Comparison of ENCODE assay signal across 22 cellular contexts in the genomic region with DNA sequence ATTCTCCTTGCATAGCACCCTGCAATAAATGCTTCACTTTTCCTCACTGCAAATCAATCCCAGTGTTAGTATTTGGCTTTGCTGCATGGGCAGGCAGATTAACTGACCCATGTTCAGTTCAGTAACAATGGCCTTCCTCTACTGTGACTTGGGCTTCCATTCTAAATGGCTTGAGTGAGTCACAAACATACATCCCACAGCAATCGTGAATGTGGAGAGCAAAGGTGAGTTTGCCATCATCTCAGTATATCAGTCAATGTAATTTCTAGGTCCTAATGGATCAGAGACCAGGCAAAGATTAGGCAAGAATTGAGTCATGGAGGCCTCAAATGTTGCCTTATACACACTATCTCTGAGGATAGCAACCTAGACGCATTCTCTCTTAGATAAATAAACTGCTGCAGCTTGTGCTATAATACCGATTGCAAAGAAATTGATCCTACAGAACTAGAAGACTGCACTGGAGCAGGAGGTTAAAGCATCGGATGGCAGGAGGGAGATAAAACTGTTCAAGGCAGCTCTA. TPM values are rescaled to one million over a fixed set of nuclear protein-coding genes. Genes with fewer than 3 reads are reported as not detected.
A peak's percentile ranks its signal among the peaks of the same experiment; 100 is the strongest.
DNase-seq lines count a peak whose midpoint lies in the region; ATAC-seq, FAIRE-seq and TF ChIP-seq lines count a peak whose summit lies in the region.
"Had no signal": no experiment of that assay in that cellular context is flagged by ENCODE, and none has a peak within 500 bp of the region (broad histone marks: within the 10 kb centered on the region; RNA-seq: fewer than 3 reads in every experiment).

No MANE protein-coding gene starts in this region.

- FAIRE-seq in HepG2 (lab: Jason Lieb, UNC): no peak
- FAIRE-seq: G401.6, GM12891, GM19239, HTR-8/SVneo had no signal

- DNase-seq in HepG2 (ENCODE audit: low spot score) (peak; percentile 24), right lobe of liver (no peak), iris pigment epithelial cell (ENCODE audit: low read depth) (peak; percentile 85), 8988T (no peak), dedifferentiated amniotic fluid mesenchymal stem cell (ENCODE audit: extremely low spot score) (no peak), progenitor cell of endocrine pancreas (ENCODE audit: low spot score, unreplicated experiment) (no peak)
- DNase-seq in activated T-helper 2 cell treated with anti-CD3 and anti-CD28 coated beads, Interferon-gamma antibody, Interleukin-2, Interleukin-4, amounts not matched to agents 10 μg/mL and 5 μg/mL and 100 μg/mL, durations not matched to agents 14 hours and 24 hours and 36 hours (ENCODE audit: low spot score): no peak
- DNase-seq in NK-92 treated with Interleukin-12 subunit alpha and Interleukin-12 subunit beta, amount 100 ng/mL, for 24 hours (lab: John Stamatoyannopoulos, UW): no peak
- DNase-seq: ACHN; BE2C; CD4-positive, CD25-positive, alpha-beta regulatory T cell; CD8-positive, alpha-beta memory T cell; COR-L47; DMS 273 treated with DMSO at 0.1 percent for 48 hours; DMS53 had no signal

- no peak for TF ChIP-seq RAD21 in HepG2 (CRISPR knock-in tag; IDR thresholded peaks at IDR 0.05)

- H4K20me1 ChIP-seq in HepG2 (ENCODE audit: insufficient read depth, low read length): no peaks in the 10 kb centered on the region

- peaks cover 49% of the 10 kb centered on the region for H3K9me3 Mint-ChIP-seq in activated T-helper 2 cell treated with anti-CD3 and anti-CD28 coated beads, Interferon-gamma antibody, Interleukin-2, Interleukin-4, amounts not matched to agents 10 μg/mL and 5 μg/mL and 100 μg/mL, durations not matched to agents 14 hours and 24 hours and 36 hours
- peaks cover 6% of the 10 kb centered on the region for H3K9me3 Mint-ChIP-seq in progenitor cell of endocrine pancreas (ENCODE audit: low read depth)

- H3K4me3 Mint-ChIP-seq in activated T-helper 2 cell treated with anti-CD3 and anti-CD28 coated beads, Interferon-gamma antibody, Interleukin-2, Interleukin-4, amounts not matched to agents 10 μg/mL and 5 μg/mL and 100 μg/mL, durations not matched to agents 14 hours and 24 hours and 36 hours (ENCODE audit: low read depth): no peak overlapping the region
- no peak overlapping the region for H3K4me3 Mint-ChIP-seq in progenitor cell of endocrine pancreas (ENCODE audit: low read depth)
- H3K4me3 Mint-ChIP-seq: CD4-positive, CD25-positive, alpha-beta regulatory T cell; CD8-positive, alpha-beta memory T cell had no signal

- no peak overlapping the region for H3K4me3 ChIP-seq in HepG2 (replicated peaks in 1 of 3; ENCODE audit: insufficient read depth in 1 of 3, low read depth in 2 of 3, low read length in 3 of 3)
- no peak overlapping the region for H3K4me3 ChIP-seq in right lobe of liver
- H3K4me3 ChIP-seq: HAP-1 had no signal

- peaks cover 68% of the 10 kb centered on the region for H3K36me3 Mint-ChIP-seq in activated T-helper 2 cell treated with anti-CD3 and anti-CD28 coated beads, Interferon-gamma antibody, Interleukin-2, Interleukin-4, amounts not matched to agents 10 μg/mL and 5 μg/mL and 100 μg/mL, durations not matched to agents 14 hours and 24 hours and 36 hours (ENCODE audit: low read depth)
- no peaks in the 10 kb centered on the region for H3K36me3 Mint-ChIP-seq in progenitor cell of endocrine pancreas (ENCODE audit: insufficient read depth)

- H3K27me3 Mint-ChIP-seq in activated T-helper 2 cell treated with anti-CD3 and anti-CD28 coated beads, Interferon-gamma antibody, Interleukin-2, Interleukin-4, amounts not matched to agents 10 μg/mL and 5 μg/mL and 100 μg/mL, durations not matched to agents 14 hours and 24 hours and 36 hours (ENCODE audit: low read depth): no peaks in the 10 kb centered on the region
- H3K27me3 Mint-ChIP-seq in progenitor cell of endocrine pancreas: no peaks in the 10 kb centered on the region
- H3K27me3 Mint-ChIP-seq: CD4-positive, CD25-positive, alpha-beta regulatory T cell had no signal

- H3K27ac ChIP-seq in HepG2 (ENCODE audit: extremely low read length, insufficient read depth, low read length): no peak overlapping the region
- H3K27ac ChIP-seq in right lobe of liver: no peak overlapping the region

- H3K27me3 ChIP-seq in HepG2 (ENCODE audit: control insufficient read depth in 1 of 2, insufficient read depth in 2 of 2, low read length in 2 of 2) (no peaks in the 10 kb centered on the region), right lobe of liver (no peaks in the 10 kb centered on the region)
- H3K27me3 ChIP-seq: BE2C had no signal

- ATAC-seq in HepG2 (peak; percentile 72), right lobe of liver (no peak)

- H3K9ac ChIP-seq in HepG2 (ENCODE audit: insufficient read depth, low read depth, low read length): no peak overlapping the region

- intact Hi-C loops in HepG2 (cut with micrococcal nuclease; ENCODE audit: unreplicated experiment) (no loop called here), right lobe of liver (cut with DNase I) (no loop called here)
- intact Hi-C loops in activated T-helper 2 cell treated with anti-CD3 and anti-CD28 coated beads, Interferon-gamma antibody, Interleukin-2, Interleukin-4, amounts not matched to agents 10 μg/mL and 5 μg/mL and 100 μg/mL, durations not matched to agents 14 hours and 24 hours and 36 hours (cut with micrococcal nuclease): no loop called here

- CTCF ChIA-PET in HepG2 (lab: Yijun Ruan, JAX; ENCODE audit: low intra/inter-chr PET ratio, low total read pairs): no interaction called here

- no peak overlapping the region for H3K4me2 ChIP-seq in HepG2 (ENCODE audit: low read depth, low read length)

- H2AFZ ChIP-seq in HepG2 (ENCODE audit: low read length): no peak overlapping the region

- H3K4me1 ChIP-seq in HepG2 (ENCODE audit: insufficient read depth, low read length) (peaks cover 21% of the 10 kb centered on the region), right lobe of liver (no peaks in the 10 kb centered on the region)
- H3K4me1 ChIP-seq: BE2C had no signal

- peaks cover 8% of the 10 kb centered on the region; the same call in 1 of the 2 replicates for H3K9me3 ChIP-seq in HepG2 (ENCODE audit: low read length)
- no peaks in the 10 kb centered on the region for H3K9me3 ChIP-seq in right lobe of liver
- H3K9me3 ChIP-seq: BE2C had no signal

- TF ChIP-seq CTCF in HepG2 (CRISPR knock-in tag; IDR thresholded peaks at IDR 0.05) (no peak), right lobe of liver (IDR thresholded peaks at IDR 0.05) (no peak), progenitor cell of endocrine pancreas (IDR thresholded peaks at IDR 0.05; ENCODE audit: unreplicated experiment) (no peak)

- in situ Hi-C loops in HepG2 (cut with HindIII; ENCODE audit: extremely low pct_ligation_motif_present, low pct_unique_long_range_greater_than_20kb): no loop called here

- POLR2A ChIA-PET in HepG2 (lab: Yijun Ruan, JAX): no interaction called here

- TF ChIP-seq POLR2A in HepG2 (IDR thresholded peaks at IDR 0.05; ENCODE audit: insufficient read depth in 1 of 2, low read depth in 2 of 2, low read length in 2 of 2) (no peak), right lobe of liver (IDR thresholded peaks at IDR 0.05) (no peak)

- H3K79me2 ChIP-seq in HepG2 (ENCODE audit: insufficient read depth, low read length): no peaks in the 10 kb centered on the region

- H3K36me3 ChIP-seq in HepG2 (replicated peaks in 1 of 2; ENCODE audit: control insufficient read depth in 1 of 2, insufficient read depth in 2 of 2, low read length in 2 of 2) (no peaks in the 10 kb centered on the region), right lobe of liver (no peaks in the 10 kb centered on the region)
- H3K36me3 ChIP-seq: BE2C, HAP-1 had no signal

- BruUV-seq in HepG2 (replicated peaks; lab: Mats Ljungman, UMichigan): no TSS peak

- peaks cover 37% of the 10 kb centered on the region for H3K4me1 Mint-ChIP-seq in activated T-helper 2 cell treated with anti-CD3 and anti-CD28 coated beads, Interferon-gamma antibody, Interleukin-2, Interleukin-4, amounts not matched to agents 10 μg/mL and 5 μg/mL and 100 μg/mL, durations not matched to agents 14 hours and 24 hours and 36 hours (ENCODE audit: low read depth)
- no peaks in the 10 kb centered on the region for H3K4me1 Mint-ChIP-seq in progenitor cell of endocrine pancreas (ENCODE audit: low read depth)
- H3K4me1 Mint-ChIP-seq: CD4-positive, CD25-positive, alpha-beta regulatory T cell; CD8-positive, alpha-beta memory T cell had no signal

- H3K27ac Mint-ChIP-seq in activated T-helper 2 cell treated with anti-CD3 and anti-CD28 coated beads, Interferon-gamma antibody, Interleukin-2, Interleukin-4, amounts not matched to agents 10 μg/mL and 5 μg/mL and 100 μg/mL, durations not matched to agents 14 hours and 24 hours and 36 hours: peak overlapping the region; percentile 64
- H3K27ac Mint-ChIP-seq in progenitor cell of endocrine pancreas: no peak overlapping the region
- H3K27ac Mint-ChIP-seq: CD8-positive, alpha-beta memory T cell had no signal

- no peak for TF ChIP-seq EP300 in HepG2 (IDR thresholded peaks at IDR 0.05; ENCODE audit: low read depth in 2 of 2, low read length in 2 of 2)
- no peak for TF ChIP-seq EP300 in HepG2 (CRISPR knock-in tag; IDR thresholded peaks at IDR 0.05; ENCODE audit: borderline replicate concordance)

- WGBS in HepG2 (ENCODE audit: low lambda C conversion rate): 12% methylated on average over 4 of the region's 4 CpGs
- WGBS in right lobe of liver (ENCODE audit: insufficient coverage, low coverage, low lambda C conversion rate, missing lambda C conversion rate): 87% methylated on average over 4 of the region's 4 CpGs

RNA-seq across cellular contexts. Expression of gene ATP8B4, which starts 8.3 kb away (rescaled TPM):
- total RNA-seq in HepG2 (2016; rRNA removed; fragmentation: Illumina TruSeq; extraction: Trizol) (0.18 and 0.69 TPM in 2 replicates), right lobe of liver (10 to 100 TPM in 1 of 6 experiments, 1 to 10 TPM in 5; 4.5 to 10.1 (median 6.7) TPM), progenitor cell of endocrine pancreas (0.95 and 0.98 TPM in 2 replicates)
- total RNA-seq in HepG2 (2016; cell fraction: cytosol; rRNA removed; fragmentation: Illumina TruSeq; extraction: Trizol; ENCODE audit: low read depth): 0.44 and 0.81 TPM in 2 replicates
- total RNA-seq in HepG2 (2016; cell fraction: insoluble cytoplasmic fraction; rRNA removed; fragmentation: Illumina TruSeq; extraction: Trizol): 0.34 and 1.0 TPM in 2 replicates
- 0.28 and 0.45 TPM in 2 replicates for total RNA-seq in HepG2 (2016; cell fraction: membrane; rRNA removed; fragmentation: Illumina TruSeq; extraction: Trizol)
- 1.9 and 2.8 TPM in 2 replicates for total RNA-seq in HepG2 (2016; cell fraction: nucleus; rRNA removed; fragmentation: Illumina TruSeq; extraction: Trizol)
- polyA plus RNA-seq in HepG2 (2011; rRNA removed): 0.24 and 0.42 TPM in 2 replicates
- polyA plus RNA-seq in HepG2 (2011; cell fraction: cytosol; rRNA removed): 0.04 and 0.07 TPM in 2 replicates
- 0.61 and 0.71 TPM in 2 replicates for polyA plus RNA-seq in HepG2 (2011; cell fraction: nucleus; rRNA removed)
- polyA plus RNA-seq in HepG2 (2012): 0.47 and 0.58 TPM in 2 replicates
- 0.08 and 0.16 TPM in 2 replicates for polyA plus RNA-seq in HepG2 (2016; cell fraction: cytosol; fragmentation: Illumina TruSeq; extraction: Trizol; ENCODE audit: low read depth)
- polyA plus RNA-seq in HepG2 (2016; cell fraction: insoluble cytoplasmic fraction; fragmentation: Illumina TruSeq; extraction: Trizol; ENCODE audit: low read depth): 0.27 and 0.29 TPM in 2 replicates
- polyA plus RNA-seq in HepG2 (2016; cell fraction: membrane; fragmentation: Illumina TruSeq; extraction: Trizol; ENCODE audit: low read depth): 0.10 and 0.19 TPM in 2 replicates
- 1.00 and 1.2 TPM in 2 replicates for polyA plus RNA-seq in HepG2 (2016; cell fraction: nucleus; fragmentation: Illumina TruSeq; extraction: Trizol; ENCODE audit: insufficient read depth, low read depth)
- polyA minus RNA-seq in HepG2 (2011; rRNA and poly(A)+ RNA removed; ENCODE audit: low replicate concordance): 0.36 and 21.5 TPM in 2 replicates
- 0.79 TPM in 1 of 2 replicates, not detected in the other for polyA minus RNA-seq in HepG2 (2011; cell fraction: cytosol; rRNA and poly(A)+ RNA removed)
- 2.0 and 2.4 TPM in 2 replicates for polyA minus RNA-seq in HepG2 (2011; cell fraction: nucleus; rRNA and poly(A)+ RNA removed)
- total RNA-seq in activated T-helper 2 cell treated with anti-CD3 and anti-CD28 coated beads, Interferon-gamma antibody, Interleukin-2, Interleukin-4, amounts not matched to agents 10 μg/mL and 5 μg/mL and 100 μg/mL, durations not matched to agents 14 hours and 24 hours and 36 hours: 69.7 and 75.3 TPM in 2 replicates
- polyA plus RNA-seq: CD4-positive, CD25-positive, alpha-beta regulatory T cell had no signal

RNA-seq across cellular contexts. Expression of gene SLC27A2, which starts 54.7 kb away (rescaled TPM):
- total RNA-seq in HepG2 (2016; rRNA removed; fragmentation: Illumina TruSeq; extraction: Trizol) (12.3 and 23.4 TPM in 2 replicates), right lobe of liver (100 to 1,000 TPM in 5 of 6 experiments, 10 to 100 TPM in 1; 76.8 to 366 (median 172) TPM), progenitor cell of endocrine pancreas (10.3 and 10.6 TPM in 2 replicates)
- total RNA-seq in HepG2 (2016; cell fraction: cytosol; rRNA removed; fragmentation: Illumina TruSeq; extraction: Trizol; ENCODE audit: low read depth): 3.2 TPM in 2 replicates
- 12.5 and 24.4 TPM in 2 replicates for total RNA-seq in HepG2 (2016; cell fraction: insoluble cytoplasmic fraction; rRNA removed; fragmentation: Illumina TruSeq; extraction: Trizol)
- total RNA-seq in HepG2 (2016; cell fraction: membrane; rRNA removed; fragmentation: Illumina TruSeq; extraction: Trizol): 5.0 and 6.4 TPM in 2 replicates
- total RNA-seq in HepG2 (2016; cell fraction: nucleus; rRNA removed; fragmentation: Illumina TruSeq; extraction: Trizol): 19.3 and 23.5 TPM in 2 replicates
- 14.6 and 16.0 TPM in 2 replicates for polyA plus RNA-seq in HepG2 (2011; rRNA removed)
- 10.0 and 13.4 TPM in 2 replicates for polyA plus RNA-seq in HepG2 (2011; cell fraction: cytosol; rRNA removed)
- polyA plus RNA-seq in HepG2 (2011; cell fraction: nucleus; rRNA removed): 7.6 and 8.6 TPM in 2 replicates
- 25.5 and 34.1 TPM in 2 replicates for polyA plus RNA-seq in HepG2 (2012)
- 2.2 and 2.8 TPM in 2 replicates for polyA plus RNA-seq in HepG2 (2016; cell fraction: cytosol; fragmentation: Illumina TruSeq; extraction: Trizol; ENCODE audit: low read depth)
- 10.7 and 11.3 TPM in 2 replicates for polyA plus RNA-seq in HepG2 (2016; cell fraction: insoluble cytoplasmic fraction; fragmentation: Illumina TruSeq; extraction: Trizol; ENCODE audit: low read depth)
- polyA plus RNA-seq in HepG2 (2016; cell fraction: membrane; fragmentation: Illumina TruSeq; extraction: Trizol; ENCODE audit: low read depth): 3.3 and 3.4 TPM in 2 replicates
- polyA plus RNA-seq in HepG2 (2016; cell fraction: nucleus; fragmentation: Illumina TruSeq; extraction: Trizol; ENCODE audit: insufficient read depth, low read depth): 24.6 and 25.7 TPM in 2 replicates
- polyA minus RNA-seq in HepG2 (2011; rRNA and poly(A)+ RNA removed; ENCODE audit: low replicate concordance): 33.1 and 391 TPM in 2 replicates
- 18.9 and 21.0 TPM in 2 replicates for polyA minus RNA-seq in HepG2 (2011; cell fraction: cytosol; rRNA and poly(A)+ RNA removed)
- 14.8 and 15.7 TPM in 2 replicates for polyA minus RNA-seq in HepG2 (2011; cell fraction: nucleus; rRNA and poly(A)+ RNA removed)
- total RNA-seq in activated T-helper 2 cell treated with anti-CD3 and anti-CD28 coated beads, Interferon-gamma antibody, Interleukin-2, Interleukin-4, amounts not matched to agents 10 μg/mL and 5 μg/mL and 100 μg/mL, durations not matched to agents 14 hours and 24 hours and 36 hours: 99.5 TPM in 2 replicates
- total RNA-seq: A172, H4 had no signal

Comparison
In these comparisons a context has a peak if more than half of its experiments do, and no peak if none do; other contexts are left out.
1. DNase-seq: peak in HepG2 (single experiment) and iris pigment epithelial cell (single experiment); none in right lobe of liver (0 of 3), activated T-helper 2 cell treated with anti-CD3 and anti-CD28 coated beads, Interferon-gamma antibody, Interleukin-2, Interleukin-4, amounts not matched to agents 10 μg/mL and 5 μg/mL and 100 μg/mL, durations not matched to agents 14 hours and 24 hours and 36 hours (single experiment), NK-92 treated with Interleukin-12 subunit alpha and Interleukin-12 subunit beta, amount 100 ng/mL, for 24 hours (single experiment), 8988T (single experiment), dedifferentiated amniotic fluid mesenchymal stem cell (single experiment) and progenitor cell of endocrine pancreas (single experiment).